Comparison of ENCODE assay signal across 8 cellular contexts in genomic region chr14:20332946-20333782, GRCh38. TPM values are rescaled to one million over a fixed set of nuclear protein-coding genes. Genes with fewer than 3 reads are reported as not detected.
A peak's percentile ranks its signal among the peaks of the same experiment; 100 is the strongest.
DNase-seq lines count a peak whose midpoint lies in the region; ATAC-seq and TF ChIP-seq lines count a peak whose summit lies in the region.

Gene CCNB1IP1, minus strand, starts transcription at chr14:20333279. Its CDS starts 16,756 bp downstream, at chr14:20316523.

- peak within 1 kb of the TSS; percentile 85 for H3K9ac ChIP-seq in Karpas-422 (ENCODE audit: low read length)

- TF ChIP-seq CTCF in GM23338 (conservative IDR thresholded peaks at IDR 0.05; ENCODE audit: low read depth in 2 of 2) (no peak), fibroblast of villous mesenchyme (IDR thresholded peaks at IDR 0.05; ENCODE audit: insufficient read depth, low read depth, low read length) (no peak)

- H3K4me2 ChIP-seq in GM23338 = peak within 1 kb of the TSS; percentile 93
- peak within 1 kb of the TSS; percentile 86 for H3K4me2 ChIP-seq in Karpas-422 (ENCODE audit: low read depth, low read length, poor library complexity, severe bottlenecking)

- no peaks in the 10 kb centered on the region for H3K9me2 ChIP-seq in GM23338 (ENCODE audit: insufficient read depth)
- H3K9me2 ChIP-seq in Karpas-422 (replicated peaks; ENCODE audit: insufficient read depth, low read length) = no peaks in the 10 kb centered on the region

- H3K36me3 Mint-ChIP-seq in GM23338 (ENCODE audit: low read depth) = peaks cover 41% of the 10 kb centered on the region
- peaks cover 5% of the 10 kb centered on the region for H3K36me3 Mint-ChIP-seq in natural killer cell treated with Interleukin-12 subunit alpha and Interleukin-12 subunit beta and Interleukin-15 and Interleukin-18, amount 100 ng/mL, for 72 hours

- H4K20me1 ChIP-seq in GM23338 (replicated peaks; ENCODE audit: insufficient read depth) (peaks cover 23% of the 10 kb centered on the region), Karpas-422 (ENCODE audit: insufficient read depth, low read depth, low read length) (no peaks in the 10 kb centered on the region)

- H3K36me3 ChIP-seq in GM23338 (ENCODE audit: insufficient read depth) (peaks cover 11% of the 10 kb centered on the region; the same call in 1 of the 2 replicates), Karpas-422 (ENCODE audit: insufficient read depth, low read length) (peaks cover 7% of the 10 kb centered on the region; the same call in 1 of the 2 replicates), thymus (ENCODE audit: control insufficient read depth, insufficient read depth) (no peaks in the 10 kb centered on the region)

- no peaks in the 10 kb centered on the region for H3K9me3 Mint-ChIP-seq in GM23338
- H3K9me3 Mint-ChIP-seq in natural killer cell treated with Interleukin-12 subunit alpha and Interleukin-12 subunit beta and Interleukin-15 and Interleukin-18, amount 100 ng/mL, for 72 hours = no peaks in the 10 kb centered on the region

- peak within 1 kb of the TSS; percentile 84 for H3K27ac ChIP-seq in GM23338 (ENCODE audit: low read depth)
- H3K27ac ChIP-seq in Karpas-422 (ENCODE audit: low read length) = peak within 1 kb of the TSS; percentile 61
- H3K27ac ChIP-seq in thymus (ENCODE audit: low read depth) = peak within 1 kb of the TSS; percentile 80

- H3K27me3 ChIP-seq in GM23338 (ENCODE audit: insufficient read depth) (no peaks in the 10 kb centered on the region), Karpas-422 (ENCODE audit: low read length) (no peaks in the 10 kb centered on the region), thymus (ENCODE audit: control insufficient read depth, insufficient read depth) (no peaks in the 10 kb centered on the region)

- DNase-seq in GF-D8 (lab: John Stamatoyannopoulos, UW) (peak; percentile 77), GM23338 (ENCODE audit: low spot score) (peak; percentile 97), Karpas-422 (peak; percentile 96), RPMI7951 (ENCODE audit: low read depth) (peak; percentile 90), fibroblast of villous mesenchyme (ENCODE audit: low read depth) (peak; percentile 92)
- DNase-seq in activated effector memory CD4-positive, alpha-beta T cell treated with anti-CD3 and anti-CD28 coated beads, Interleukin-2, amount 50 U/mL, for 16 hours = peak; percentile 74
- peak; percentile 69 for DNase-seq in natural killer cell treated with Interleukin-12 subunit alpha and Interleukin-12 subunit beta and Interleukin-15 and Interleukin-18, amount 100 ng/mL, for 72 hours (ENCODE audit: low spot score)

- H3K4me3 Mint-ChIP-seq in GM23338 = peak within 1 kb of the TSS; percentile 98
- H3K4me3 Mint-ChIP-seq in natural killer cell treated with Interleukin-12 subunit alpha and Interleukin-12 subunit beta and Interleukin-15 and Interleukin-18, amount 100 ng/mL, for 72 hours = peak within 1 kb of the TSS; percentile 96

- WGBS in thymus = 4% methylated on average over 17 of the region's 17 CpGs

- peaks cover 3% of the 10 kb centered on the region for H3K27me3 Mint-ChIP-seq in GM23338 (ENCODE audit: insufficient read depth, low read depth, poor library complexity)
- peaks cover 0 to 3% of the 10 kb centered on the region in 2 donors for H3K27me3 Mint-ChIP-seq in natural killer cell treated with Interleukin-12 subunit alpha and Interleukin-12 subunit beta and Interleukin-15 and Interleukin-18, amount 100 ng/mL, for 72 hours

- no peaks in the 10 kb centered on the region; the same call in 1 of the 2 replicates for H3F3A ChIP-seq in GM23338 (replicated peaks; ENCODE audit: low read depth)

- peaks cover 49% of the 10 kb centered on the region for H3K79me2 ChIP-seq in GM23338 (replicated peaks; ENCODE audit: insufficient read depth)
- H3K79me2 ChIP-seq in Karpas-422 (ENCODE audit: low read length) = peaks cover 52% of the 10 kb centered on the region

- no peaks in the 10 kb centered on the region for H3K9me3 ChIP-seq in Karpas-422 (ENCODE audit: low read length)
- no peaks in the 10 kb centered on the region for H3K9me3 ChIP-seq in thymus (ENCODE audit: control insufficient read depth)

- peaks cover 27% of the 10 kb centered on the region for H3K4me1 Mint-ChIP-seq in GM23338
- H3K4me1 Mint-ChIP-seq in natural killer cell treated with Interleukin-12 subunit alpha and Interleukin-12 subunit beta and Interleukin-15 and Interleukin-18, amount 100 ng/mL, for 72 hours (ENCODE audit: low read depth in 2 of 2) = peaks cover 15 to 34% of the 10 kb centered on the region in 2 donors

- H2AFZ ChIP-seq in GM23338 = no peak within 1 kb of the TSS
- peak within 1 kb of the TSS; percentile 82 for H2AFZ ChIP-seq in Karpas-422 (ENCODE audit: low read length)

- H3K4me1 ChIP-seq in GM23338 (ENCODE audit: insufficient read depth) = peaks cover 16% of the 10 kb centered on the region
- peaks cover 44% of the 10 kb centered on the region for H3K4me1 ChIP-seq in Karpas-422 (ENCODE audit: low read length)
- H3K4me1 ChIP-seq in thymus (ENCODE audit: control insufficient read depth, insufficient read depth, low read length) = peaks cover 6% of the 10 kb centered on the region

- peak within 1 kb of the TSS; percentile 99 for H3K27ac Mint-ChIP-seq in GM23338
- H3K27ac Mint-ChIP-seq in natural killer cell treated with Interleukin-12 subunit alpha and Interleukin-12 subunit beta and Interleukin-15 and Interleukin-18, amount 100 ng/mL, for 72 hours = peak within 1 kb of the TSS; percentile 80 to 91

- ATAC-seq in GM23338 = peak; percentile 97
- peak; percentile 97 to 98 for ATAC-seq in natural killer cell treated with Interleukin-12 subunit alpha and Interleukin-12 subunit beta and Interleukin-15 and Interleukin-18, amount 100 ng/mL, for 72 hours

- H3K4me3 ChIP-seq in GM23338 (peak within 1 kb of the TSS; percentile 58), Karpas-422 (ENCODE audit: low read length) (peak within 1 kb of the TSS; percentile 83), fibroblast of villous mesenchyme (ENCODE audit: low read depth, low read length) (peak within 1 kb of the TSS; percentile 89), thymus (ENCODE audit: low read length) (peak within 1 kb of the TSS; percentile 70)

TF ChIP-seq in GM23338, 12 proteins besides CTCF, POLR2A, EP300 and RAD21:
- TF ChIP-seq CREB1 (CRISPR knock-in tag; IDR thresholded peaks at IDR 0.05; ENCODE audit: low read depth) (peak; percentile 68), POLR2AphosphoS5 (IDR thresholded peaks at IDR 0.05; ENCODE audit: low read depth) (peak; percentile 76), EZH2 (IDR thresholded peaks at IDR 0.05; ENCODE audit: low read depth, unreplicated experiment) (no peak)
TF ChIP-seq in GM23338: peak in this region for 2.

RNA-seq across cellular contexts. Expression of gene CCNB1IP1, which starts in this region (rescaled TPM):
- total RNA-seq in GM23338 (2014; rRNA removed; shearing (Covaris generic)) = 247 and 254 TPM in 2 replicates
- polyA plus RNA-seq in GM23338 (2016; fragmentation: Nextera tagmentation; extraction: Ambion mirVana) (108 and 110 TPM in 2 replicates), thymus (58.6 TPM)
- 103 and 127 TPM in 2 replicates for total RNA-seq in Karpas-422 (2014; rRNA removed; shearing (Covaris generic); ENCODE audit: low replicate concordance)
- 51.2 and 52.4 TPM in 2 replicates for total RNA-seq in RPMI7951 (2014; rRNA removed; shearing (Covaris generic))
- total RNA-seq in fibroblast of villous mesenchyme = 40.9 and 49.7 TPM in 2 replicates
- 10 to 100 TPM; 25.4 to 66.3 TPM for total RNA-seq in natural killer cell treated with Interleukin-12 subunit alpha and Interleukin-12 subunit beta and Interleukin-15 and Interleukin-18, amount 100 ng/mL, for 72 hours

Comparison
In these comparisons a context has a peak if more than half of its experiments do, and no peak if none do; other contexts are left out.
1. Peak in every context shown above with its lines: DNase-seq, ATAC-seq, H3K4me3 ChIP-seq and H3K27ac ChIP-seq.